34 cellular contexts compared by ENCODE assay signal in the genomic region with DNA sequence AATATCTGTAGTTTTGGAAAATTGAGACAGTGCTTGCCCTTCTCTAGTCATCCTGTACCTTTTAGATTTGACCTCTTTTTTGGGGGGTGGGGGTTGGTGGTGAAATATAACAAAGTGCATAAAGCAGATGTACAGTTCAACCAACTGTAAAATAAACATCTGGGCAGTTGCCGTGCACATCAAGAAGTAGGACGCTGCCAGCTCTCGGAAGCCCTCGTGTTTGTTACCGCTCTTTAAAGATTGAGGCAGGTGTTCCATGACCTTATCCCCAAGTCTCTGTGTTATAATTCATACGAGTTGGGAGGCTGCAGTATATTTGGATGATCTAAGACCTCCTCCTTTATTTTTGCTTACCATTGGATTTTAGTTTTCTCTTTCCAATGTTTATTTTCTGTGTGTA. TPM values are rescaled to one million over a fixed set of nuclear protein-coding genes. Genes with fewer than 3 reads are reported as not detected.
"Had no signal": no experiment of that assay in that cellular context is flagged by ENCODE, and none has a peak within 500 bp of the region (broad histone marks: within the 10 kb centered on the region; RNA-seq: fewer than 3 reads in every experiment).

No MANE protein-coding gene starts in this region.

- H3K9me3 Mint-ChIP-seq: activated CD4-positive, alpha-beta T cell treated with anti-CD3 and anti-CD28 coated beads, Interleukin-2, amount 10 ng/mL, durations not matched to agents 24 days and 14 days; activated CD8-positive, alpha-beta T cell treated with anti-CD3 and anti-CD28 coated beads for 36 hours; activated naive CD4-positive, alpha-beta T cell treated with anti-CD3 and anti-CD28 coated beads, Interleukin-2, amount 50 U/mL, for 24 hours; activated naive CD8-positive, alpha-beta T cell treated with anti-CD3 and anti-CD28 coated beads, Interleukin-2, amount 10 ng/mL, durations not matched to agents 7 days and 5 days; activated T-cell treated with anti-CD3 and anti-CD28 coated beads, Interleukin-2, amount 50 U/mL, for 72 hours; activated T-helper 17 cell treated with anti-CD3 and anti-CD28 coated beads, Interleukin-2, amount 50 U/mL, for 72 hours; central memory CD8-positive, alpha-beta T cell had no signal

- H3K27ac Mint-ChIP-seq: activated CD4-positive, alpha-beta T cell treated with anti-CD3 and anti-CD28 coated beads, Interleukin-2, amount 10 ng/mL, durations not matched to agents 24 days and 14 days; activated CD8-positive, alpha-beta T cell treated with anti-CD3 and anti-CD28 coated beads for 36 hours; activated naive CD4-positive, alpha-beta T cell treated with anti-CD3 and anti-CD28 coated beads, Interleukin-2, amount 50 U/mL, for 24 hours; activated naive CD8-positive, alpha-beta T cell treated with anti-CD3 and anti-CD28 coated beads, Interleukin-2, amount 10 ng/mL, durations not matched to agents 7 days and 5 days; activated T-cell treated with anti-CD3 and anti-CD28 coated beads, Interleukin-2, amount 50 U/mL, for 72 hours; activated T-helper 17 cell treated with anti-CD3 and anti-CD28 coated beads, Interleukin-2, amount 50 U/mL, for 72 hours had no signal

- H3K9me3 ChIP-seq: ascending aorta had no signal

- H3K36me3 Mint-ChIP-seq: activated naive CD4-positive, alpha-beta T cell treated with anti-CD3 and anti-CD28 coated beads, Interleukin-2, amount 50 U/mL, for 24 hours; activated naive CD8-positive, alpha-beta T cell treated with anti-CD3 and anti-CD28 coated beads, Interleukin-2, amount 10 ng/mL, durations not matched to agents 7 days and 5 days had no signal

- H3K27ac ChIP-seq: ascending aorta, cardiac muscle cell, PC-9, RWPE1, WERI-Rb-1 had no signal

- H3K36me3 ChIP-seq: ascending aorta, cardiac muscle cell, WERI-Rb-1 had no signal

- H3K4me1 Mint-ChIP-seq: activated CD4-positive, alpha-beta T cell treated with anti-CD3 and anti-CD28 coated beads, Interleukin-2, amount 10 ng/mL, durations not matched to agents 24 days and 14 days; activated naive CD4-positive, alpha-beta T cell treated with anti-CD3 and anti-CD28 coated beads, Interleukin-2, amount 50 U/mL, for 24 hours; activated naive CD8-positive, alpha-beta T cell treated with anti-CD3 and anti-CD28 coated beads, Interleukin-2, amount 10 ng/mL, durations not matched to agents 7 days and 5 days; activated T-helper 17 cell treated with anti-CD3 and anti-CD28 coated beads, Interleukin-2, amount 50 U/mL, for 72 hours; central memory CD8-positive, alpha-beta T cell had no signal

- H3K27me3 Mint-ChIP-seq: activated naive CD4-positive, alpha-beta T cell treated with anti-CD3 and anti-CD28 coated beads, Interleukin-2, amount 50 U/mL, for 24 hours had no signal

- H2AFZ ChIP-seq: PC-9 had no signal

- DNase-seq: activated CD4-positive, alpha-beta T cell treated with anti-CD3 and anti-CD28 coated beads for 1 hour; activated CD4-positive, alpha-beta T cell treated with anti-CD3 and anti-CD28 coated beads, Interleukin-2, amount 10 ng/mL, durations not matched to agents 24 days and 14 days; activated CD4-positive, alpha-beta T cell treated with anti-CD3 and anti-CD28 coated beads, Interleukin-2, amount 50 U/mL, for 4 hours; activated CD4-positive, CD25-positive, alpha-beta regulatory T cell; activated CD8-positive, alpha-beta T cell treated with anti-CD3 and anti-CD28 coated beads for 36 hours; activated gamma-delta T cell; activated naive CD4-positive, alpha-beta T cell treated with Interleukin-2 at 50 U/mL for 16 hours; activated naive CD8-positive, alpha-beta T cell treated with anti-CD3 and anti-CD28 coated beads, Interleukin-2, amount 10 ng/mL, durations not matched to agents 7 days and 5 days; activated T-cell treated with anti-CD3 and anti-CD28 coated beads, Interleukin-2, amount 50 U/mL, for 1 hour; activated T-cell treated with anti-CD3 and anti-CD28 coated beads, Interleukin-2, amount 50 U/mL, for 72 hours; amygdala; Karpas-422; KBM-7; NCI-H1105 treated with DMSO at 0.1 percent for 48 hours; NCI-H1436; NCI-H187; NCI-H2029 treated with DMSO at 0.1 percent for 48 hours; NCI-H2107; NCI-H226; NCI-H446 treated with DMSO at 0.1 percent for 48 hours; NCI-H526; NCI-H748 treated with DMSO at 0.1 percent for 48 hours; NK-92 treated with Interleukin-12 subunit alpha and Interleukin-12 subunit beta, amount 100 ng/mL, for 24 hours; PC-9; SIG-M5; T1000; WERI-Rb-1 had no signal

- H3K4me3 Mint-ChIP-seq: activated CD4-positive, alpha-beta T cell treated with anti-CD3 and anti-CD28 coated beads, Interleukin-2, amount 10 ng/mL, durations not matched to agents 24 days and 14 days; activated CD8-positive, alpha-beta T cell treated with anti-CD3 and anti-CD28 coated beads for 36 hours; activated naive CD4-positive, alpha-beta T cell treated with anti-CD3 and anti-CD28 coated beads, Interleukin-2, amount 50 U/mL, for 24 hours; activated naive CD8-positive, alpha-beta T cell treated with anti-CD3 and anti-CD28 coated beads, Interleukin-2, amount 10 ng/mL, durations not matched to agents 7 days and 5 days; activated T-cell treated with anti-CD3 and anti-CD28 coated beads, Interleukin-2, amount 50 U/mL, for 72 hours; activated T-helper 17 cell treated with anti-CD3 and anti-CD28 coated beads, Interleukin-2, amount 50 U/mL, for 72 hours; central memory CD8-positive, alpha-beta T cell had no signal

- H3K4me3 ChIP-seq: ascending aorta, cardiac muscle cell, PC-9 had no signal

- H3K27me3 ChIP-seq: ascending aorta, cardiac muscle cell had no signal

- H3K4me2 ChIP-seq: PC-9 had no signal

- ATAC-seq: activated CD8-positive, alpha-beta T cell treated with anti-CD3 and anti-CD28 coated beads for 36 hours; activated T-cell treated with anti-CD3 and anti-CD28 coated beads, Interleukin-2, amount 50 U/mL, for 72 hours; activated T-helper 17 cell treated with anti-CD3 and anti-CD28 coated beads, Interleukin-2, amount 50 U/mL, for 72 hours; Right ventricle myocardium inferior had no signal

RNA-seq across cellular contexts. Expression of gene SDK1, which starts 55.1 kb away (rescaled TPM):
- total RNA-seq: PC-9 had no signal
